In genomic region chr6:158566207-158566818, GRCh38 we compare ENCODE assay signal across 26 cellular contexts. TPM values are rescaled to one million over a fixed set of nuclear protein-coding genes. Genes with fewer than 3 reads are reported as not detected.
A peak's percentile ranks its signal among the peaks of the same experiment; 100 is the strongest.
DNase-seq lines count a peak whose midpoint lies in the region; ATAC-seq, FAIRE-seq and TF ChIP-seq lines count a peak whose summit lies in the region.
"Had no signal": no experiment of that assay in that cellular context is flagged by ENCODE, and none has a peak within 500 bp of the region (broad histone marks: within the 10 kb centered on the region; RNA-seq: fewer than 3 reads in every experiment).

No MANE protein-coding gene starts in this region.

- peaks cover 2% of the 10 kb centered on the region for H3K4me1 ChIP-seq in right cardiac atrium (ENCODE audit: control insufficient read depth, insufficient read depth, low read length)

- peak overlapping the region; percentile 15 for H3K4me3 Mint-ChIP-seq in T-helper 2 cell treated with Interferon-gamma antibody and Interleukin-4, amounts not matched to agents 5 μg/mL and 100 μg/mL, for 36 hours
- no peak overlapping the region for H3K4me3 Mint-ChIP-seq in activated naive CD8-positive, alpha-beta T cell treated with anti-CD3 and anti-CD28 coated beads, Interleukin-2, amount 50 U/mL, for 24 hours
- H3K4me3 Mint-ChIP-seq in natural killer cell treated with Interleukin-12 subunit alpha and Interleukin-12 subunit beta and Interleukin-15 and Interleukin-18, amount 100 ng/mL, for 72 hours: peak overlapping the region; percentile 84
- H3K4me3 Mint-ChIP-seq: endodermal cell, nephron had no signal

- H3K27ac ChIP-seq in right cardiac atrium (ENCODE audit: low read length): no peak overlapping the region
- H3K27ac ChIP-seq: prostate gland had no signal

- no peaks in the 10 kb centered on the region for H3K27me3 ChIP-seq in right cardiac atrium (ENCODE audit: control insufficient read depth, insufficient read depth)
- H3K27me3 ChIP-seq: BE2C had no signal

- no peaks in the 10 kb centered on the region for H3K9me3 ChIP-seq in right cardiac atrium (ENCODE audit: control insufficient read depth, low read length)
- H3K9me3 ChIP-seq: BE2C, prostate gland had no signal

- ATAC-seq in activated naive CD8-positive, alpha-beta T cell treated with anti-CD3 and anti-CD28 coated beads, Interleukin-2, amount 50 U/mL, for 24 hours: no peak
- no peak for ATAC-seq in natural killer cell treated with Interleukin-12 subunit alpha and Interleukin-12 subunit beta and Interleukin-15 and Interleukin-18, amount 100 ng/mL, for 72 hours
- ATAC-seq in right cardiac atrium: no peak
- ATAC-seq: left cardiac atrium had no signal

- no peaks in the 10 kb centered on the region for H3K27me3 Mint-ChIP-seq in T-helper 2 cell treated with Interferon-gamma antibody and Interleukin-4, amounts not matched to agents 5 μg/mL and 100 μg/mL, for 36 hours (ENCODE audit: low read depth)
- no peaks in the 10 kb centered on the region for H3K27me3 Mint-ChIP-seq in activated naive CD8-positive, alpha-beta T cell treated with anti-CD3 and anti-CD28 coated beads, Interleukin-2, amount 50 U/mL, for 24 hours
- no peaks in the 10 kb centered on the region for H3K27me3 Mint-ChIP-seq in natural killer cell treated with Interleukin-12 subunit alpha and Interleukin-12 subunit beta and Interleukin-15 and Interleukin-18, amount 100 ng/mL, for 72 hours

- peak overlapping the region; percentile 95 for H3K27ac Mint-ChIP-seq in T-helper 2 cell treated with Interferon-gamma antibody and Interleukin-4, amounts not matched to agents 5 μg/mL and 100 μg/mL, for 36 hours
- H3K27ac Mint-ChIP-seq in activated naive CD8-positive, alpha-beta T cell treated with anti-CD3 and anti-CD28 coated beads, Interleukin-2, amount 50 U/mL, for 24 hours: peak overlapping the region; percentile 3
- H3K27ac Mint-ChIP-seq in natural killer cell treated with Interleukin-12 subunit alpha and Interleukin-12 subunit beta and Interleukin-15 and Interleukin-18, amount 100 ng/mL, for 72 hours: peak overlapping the region; percentile 83 to 87
- H3K27ac Mint-ChIP-seq: endodermal cell, nephron had no signal

- no peaks in the 10 kb centered on the region for H3K9me3 Mint-ChIP-seq in T-helper 2 cell treated with Interferon-gamma antibody and Interleukin-4, amounts not matched to agents 5 μg/mL and 100 μg/mL, for 36 hours
- no peaks in the 10 kb centered on the region for H3K9me3 Mint-ChIP-seq in activated naive CD8-positive, alpha-beta T cell treated with anti-CD3 and anti-CD28 coated beads, Interleukin-2, amount 50 U/mL, for 24 hours
- H3K9me3 Mint-ChIP-seq in natural killer cell treated with Interleukin-12 subunit alpha and Interleukin-12 subunit beta and Interleukin-15 and Interleukin-18, amount 100 ng/mL, for 72 hours: no peaks in the 10 kb centered on the region
- H3K9me3 Mint-ChIP-seq: endodermal cell, nephron had no signal

- peaks cover 63% of the 10 kb centered on the region for H3K4me1 Mint-ChIP-seq in T-helper 2 cell treated with Interferon-gamma antibody and Interleukin-4, amounts not matched to agents 5 μg/mL and 100 μg/mL, for 36 hours (ENCODE audit: low read depth)
- peaks cover 81% of the 10 kb centered on the region for H3K4me1 Mint-ChIP-seq in activated naive CD8-positive, alpha-beta T cell treated with anti-CD3 and anti-CD28 coated beads, Interleukin-2, amount 50 U/mL, for 24 hours
- peaks cover 78 to 82% of the 10 kb centered on the region in 2 donors for H3K4me1 Mint-ChIP-seq in natural killer cell treated with Interleukin-12 subunit alpha and Interleukin-12 subunit beta and Interleukin-15 and Interleukin-18, amount 100 ng/mL, for 72 hours (ENCODE audit: low read depth in 2 of 2)

- DNase-seq in T-helper 2 cell treated with Interferon-gamma antibody and Interleukin-4, amounts not matched to agents 5 μg/mL and 100 μg/mL, for 36 hours (ENCODE audit: low spot score): no peak
- DNase-seq in T-helper 2 cell: no peak
- DNase-seq in GM12891 (ENCODE audit: insufficient read length, low spot score): no peak
- no peak for DNase-seq in activated naive CD8-positive, alpha-beta T cell treated with anti-CD3 and anti-CD28 coated beads, Interleukin-2, amount 50 U/mL, for 24 hours
- DNase-seq in natural killer cell treated with Interleukin-12 subunit alpha and Interleukin-12 subunit beta and Interleukin-15 and Interleukin-18, amount 100 ng/mL, for 72 hours (ENCODE audit: low spot score): no peak
- DNase-seq in NCI-H1694 (lab: John Stamatoyannopoulos, UW): no peak
- DNase-seq in stimulated activated CD4-positive, alpha-beta T cell treated with anti-CD3 and anti-CD28 coated beads, Interleukin-2, amount 100 ng/mL, for 24 hours: no peak
- DNase-seq in right cardiac atrium: no peak
- DNase-seq: 8988T; activated CD4-positive, CD25-positive, alpha-beta regulatory T cell; activated gamma-delta T cell treated with Interleukin-2 at 50 U/mL for 16 hours; BE2C; endodermal cell; glutamatergic neuron; left cardiac atrium; mesenchymal stem cell; NCI-H1417 treated with DMSO at 0.1 percent for 48 hours; NCI-H510A treated with DMSO at 0.1 percent for 48 hours; stimulated activated CD4-positive, alpha-beta T cell treated with anti-CD3 and anti-CD28 coated beads, Interleukin-4, amount 100 ng/mL, for 1 hour; T-helper 9 cell had no signal

- WGBS in right cardiac atrium: 94% methylated on average over 9 of the region's 9 CpGs

- no peak for TF ChIP-seq POLR2A in GM12891 (IDR thresholded peaks at IDR 0.05; ENCODE audit: low read depth, low read length)

- H3K36me3 Mint-ChIP-seq in T-helper 2 cell treated with Interferon-gamma antibody and Interleukin-4, amounts not matched to agents 5 μg/mL and 100 μg/mL, for 36 hours (ENCODE audit: low read depth): peaks cover 24% of the 10 kb centered on the region
- H3K36me3 Mint-ChIP-seq in activated naive CD8-positive, alpha-beta T cell treated with anti-CD3 and anti-CD28 coated beads, Interleukin-2, amount 50 U/mL, for 24 hours (ENCODE audit: low read depth): peaks cover 21% of the 10 kb centered on the region
- peaks cover under 1% of the 10 kb centered on the region for H3K36me3 Mint-ChIP-seq in natural killer cell treated with Interleukin-12 subunit alpha and Interleukin-12 subunit beta and Interleukin-15 and Interleukin-18, amount 100 ng/mL, for 72 hours

- intact Hi-C loops in right cardiac atrium (cut with DNase I): no loop called here

- H3K4me3 ChIP-seq in right cardiac atrium (ENCODE audit: low read length): no peak overlapping the region
- H3K4me3 ChIP-seq: prostate gland, skin epidermis had no signal

- FAIRE-seq in GM12891 (lab: Jason Lieb, UNC): peak; percentile 5
- FAIRE-seq: D721Med, GM18507, RCC 7860 had no signal

TF ChIP-seq in GM12891, 5 proteins besides CTCF, POLR2A, EP300 and RAD21:
- TF ChIP-seq POU2F2 (IDR thresholded peaks at IDR 0.05; ENCODE audit: low read depth, low read length): no peak
- no peak for TF ChIP-seq SPI1 (IDR thresholded peaks at IDR 0.05; ENCODE audit: low read depth, low read length)
- no peak for TF ChIP-seq POLR2AphosphoS5 (IDR thresholded peaks at IDR 0.05; ENCODE audit: low read depth, low read length)
- no peak for TF ChIP-seq PAX5 (IDR thresholded peaks at IDR 0.05; ENCODE audit: insufficient read depth, low read length, severe bottlenecking)
- TF ChIP-seq TAF1 (IDR thresholded peaks at IDR 0.05; ENCODE audit: low read depth, low read length): no peak
TF ChIP-seq in GM12891: peak in this region for 0.

RNA-seq across cellular contexts. Expression of gene TMEM181, which starts 6.4 kb away (rescaled TPM):
- 1.5 TPM for polyA plus RNA-seq in GM12891 (2012; ENCODE audit: low read depth, missing spikeins)
- 10 to 100 TPM; 19.6 to 30.9 TPM for total RNA-seq in natural killer cell treated with Interleukin-12 subunit alpha and Interleukin-12 subunit beta and Interleukin-15 and Interleukin-18, amount 100 ng/mL, for 72 hours
- total RNA-seq in right cardiac atrium: 10 to 100 TPM; 16.0 to 24.5 (median 18.7) TPM
- polyA plus RNA-seq in right cardiac atrium: 7.4 TPM

Comparison
In these comparisons a context has a peak if more than half of its experiments do, and no peak if none do; other contexts are left out.
1. H3K27ac Mint-ChIP-seq: peak in every context shown above with its lines; median percentile 95 in T-helper 2 cell treated with Interferon-gamma antibody and Interleukin-4, amounts not matched to agents 5 μg/mL and 100 μg/mL, for 36 hours; 85 in natural killer cell treated with Interleukin-12 subunit alpha and Interleukin-12 subunit beta and Interleukin-15 and Interleukin-18, amount 100 ng/mL, for 72 hours; 3 in activated naive CD8-positive, alpha-beta T cell treated with anti-CD3 and anti-CD28 coated beads, Interleukin-2, amount 50 U/mL, for 24 hours.